Comparison of ENCODE assay signal across 34 cellular contexts in the genomic region with DNA sequence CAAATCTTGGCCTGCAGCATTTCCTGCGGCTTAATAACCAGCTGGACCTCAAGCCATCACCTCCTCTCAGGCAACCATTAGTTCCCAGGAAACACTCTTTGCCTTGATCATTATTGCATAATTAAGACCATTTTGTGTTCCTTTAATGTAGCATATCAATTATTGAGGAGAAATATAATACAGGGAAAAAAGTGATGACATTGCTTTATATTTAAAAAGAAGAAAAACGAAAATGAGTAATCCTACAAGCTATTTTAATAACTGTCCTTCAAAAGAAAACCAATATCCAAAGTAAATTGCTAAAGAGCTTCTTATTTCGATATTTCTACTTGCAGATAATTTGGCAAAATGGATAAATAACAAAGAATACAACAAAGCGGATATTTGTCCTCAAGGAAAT. TPM values are rescaled to one million over a fixed set of nuclear protein-coding genes. Genes with fewer than 3 reads are reported as not detected.
"Had no signal": no experiment of that assay in that cellular context is flagged by ENCODE, and none has a peak within 500 bp of the region (broad histone marks: within the 10 kb centered on the region; RNA-seq: fewer than 3 reads in every experiment).

No MANE protein-coding gene starts in this region.

- H3K36me3 ChIP-seq: neural progenitor cell, ovary, spleen, suprapubic skin, tibial artery, transverse colon, upper lobe of right lung, uterus had no signal

- H3K79me2 ChIP-seq: parathyroid adenoma had no signal

- DNase-seq: natural killer cell; occipital lobe; ovary; posterior cingulate gyrus; psoas muscle; right cardiac atrium; spleen; stimulated activated CD4-positive, alpha-beta T cell treated with anti-CD3 and anti-CD28 coated beads, Interleukin-12 subunit alpha, Interleukin-12 subunit beta, amount 100 ng/mL, for 4 hours; stimulated activated CD4-positive, alpha-beta T cell treated with anti-CD3 and anti-CD28 coated beads, Interleukin-1b, Interleukin-23, amount 100 ng/mL, for 48 hours; stimulated activated CD4-positive, alpha-beta T cell treated with anti-CD3 and anti-CD28 coated beads, Interleukin-4, amount 100 ng/mL, for 1 hour; stimulated activated CD4-positive, alpha-beta T cell treated with anti-CD3 and anti-CD28 coated beads, Interleukin-4, amount 100 ng/mL, for 4 hours; stimulated activated CD8-positive, alpha-beta memory T cell treated with anti-CD3 and anti-CD28 coated beads, Interleukin-4, amount 100 ng/mL, for 48 hours; stimulated activated naive CD4-positive, alpha-beta T cell; stimulated activated naive CD8-positive, alpha-beta T cell treated with anti-CD3 and anti-CD28 coated beads, Interleukin-15, amount 100 ng/mL, for 72 hours; stimulated activated naive CD8-positive, alpha-beta T cell treated with anti-CD3 and anti-CD28 coated beads, Interleukin-15, Interleukin-2, amounts not matched to agents 100 U/mL and 50 U/mL, for 24 hours; substantia nigra; testis; tibial artery; transverse colon; upper lobe of right lung; uterus had no signal

- H3K9me3 ChIP-seq: ovary, psoas muscle, spleen, suprapubic skin, testis, tibial artery, transverse colon, upper lobe of right lung, uterus had no signal

- H3K4me1 ChIP-seq: neural progenitor cell, parathyroid adenoma, psoas muscle, spleen, suprapubic skin, testis, tibial artery, uterus had no signal

- ATAC-seq: natural killer cell; psoas muscle; right cardiac atrium; sciatic nerve; stimulated activated memory B cell treated with anti-CD40 and anti-IgM and Interleukin-4, amounts not matched to agents 10 μg/mL and 1 μg/mL and 100 μg/mL, for 72 hours; stimulated activated naive CD8-positive, alpha-beta T cell treated with anti-CD3 and anti-CD28 coated beads, Interleukin-15, amount 100 ng/mL, for 72 hours; stimulated activated naive CD8-positive, alpha-beta T cell treated with anti-CD3 and anti-CD28 coated beads, Interleukin-15, Interleukin-2, amounts not matched to agents 100 U/mL and 50 U/mL, for 24 hours; upper lobe of right lung had no signal

- H3K4me2 ChIP-seq: neural progenitor cell, smooth muscle cell had no signal

- H3K27me3 ChIP-seq: neural progenitor cell, ovary, spleen, suprapubic skin, testis, tibial artery, transverse colon, upper lobe of right lung, uterus had no signal

- H3K9ac ChIP-seq: neural progenitor cell, parathyroid adenoma had no signal

- H3K27ac ChIP-seq: neural progenitor cell, ovary, parathyroid adenoma, psoas muscle, skin epidermis, spleen, suprapubic skin, testis, tibial artery, transverse colon, upper lobe of right lung, uterus had no signal

- H2AFZ ChIP-seq: neural progenitor cell, parathyroid adenoma had no signal

- H3K4me3 ChIP-seq: neural progenitor cell, ovary, psoas muscle, skin epidermis, smooth muscle cell, spleen, suprapubic skin, testis, tibial artery, transverse colon, upper lobe of right lung, uterus had no signal

RNA-seq across cellular contexts. Expression of a gene that starts 15.1 kb away (rescaled TPM):
- total RNA-seq: natural killer cell, occipital lobe, osteoblast, ovary, progenitor cell of endocrine pancreas, psoas muscle, renal cortical epithelial cell, right cardiac atrium, sciatic nerve, smooth muscle cell, spleen, suprapubic skin, transverse colon, upper lobe of right lung, urinary bladder, uterus had no signal
- polyA plus RNA-seq: neural cell, ovary, psoas muscle, right cardiac atrium, smooth muscle cell, spleen, thymus, urinary bladder had no signal
